11 cellular contexts compared by ENCODE assay signal in genomic region chr18:48139427-48140347, GRCh38.
DNase-seq lines count a peak whose midpoint lies in the region; ATAC-seq and TF ChIP-seq lines count a peak whose summit lies in the region.
"Had no signal": no experiment of that assay in that cellular context is flagged by ENCODE, and none has a peak within 500 bp of the region (broad histone marks: within the 10 kb centered on the region; RNA-seq: fewer than 3 reads in every experiment).

No MANE protein-coding gene starts in this region.

- no peak for DNase-seq in DND-41
- DNase-seq in NCI-H345 treated with DMSO at 0.1 percent for 48 hours (lab: John Stamatoyannopoulos, UW; ENCODE audit: unreplicated experiment) = peak; percentile 96
- DNase-seq in cardiac septum (ENCODE audit: low spot score) = peak; percentile 81
- DNase-seq in retina = peak; percentile 35
- no peak for DNase-seq in activated naive CD4-positive, alpha-beta T cell treated with anti-CD3 and anti-CD28 coated beads, Interleukin-2, amount 10 ng/mL, durations not matched to agents 7 days and 5 days
- DNase-seq in T-helper 17 cell = no peak
- DNase-seq in GF-D8 (lab: John Stamatoyannopoulos, UW) = no peak
- DNase-seq: CD4-positive, alpha-beta memory T cell; effector CD8-positive, alpha-beta T cell had no signal

- H3K36me3 Mint-ChIP-seq in activated naive CD4-positive, alpha-beta T cell treated with anti-CD3 and anti-CD28 coated beads, Interleukin-2, amount 10 ng/mL, durations not matched to agents 7 days and 5 days = no peaks in the 10 kb centered on the region
- H3K36me3 Mint-ChIP-seq in T-helper 17 cell (ENCODE audit: low read depth) = peaks cover 4% of the 10 kb centered on the region
- H3K36me3 Mint-ChIP-seq: CD4-positive, alpha-beta memory T cell had no signal

- no peaks in the 10 kb centered on the region for H3K36me3 ChIP-seq in DND-41 (ENCODE audit: insufficient read depth, low read length)
- H3K36me3 ChIP-seq: HAP-1 had no signal

- H3K4me2 ChIP-seq in DND-41 (ENCODE audit: insufficient read depth, low read length) = no peak overlapping the region

- peaks cover 6% of the 10 kb centered on the region for H3K27me3 ChIP-seq in DND-41 (ENCODE audit: insufficient read depth, low read length, poor library complexity)

- no peak overlapping the region for H3K4me3 Mint-ChIP-seq in activated naive CD4-positive, alpha-beta T cell treated with anti-CD3 and anti-CD28 coated beads, Interleukin-2, amount 10 ng/mL, durations not matched to agents 7 days and 5 days
- H3K4me3 Mint-ChIP-seq in T-helper 17 cell = no peak overlapping the region

- H4K20me1 ChIP-seq in DND-41 (ENCODE audit: insufficient read depth, low read length) = no peaks in the 10 kb centered on the region

- H3K27ac Mint-ChIP-seq in activated naive CD4-positive, alpha-beta T cell treated with anti-CD3 and anti-CD28 coated beads, Interleukin-2, amount 10 ng/mL, durations not matched to agents 7 days and 5 days = no peak overlapping the region
- H3K27ac Mint-ChIP-seq in T-helper 17 cell = no peak overlapping the region

- H3K9me3 Mint-ChIP-seq in activated naive CD4-positive, alpha-beta T cell treated with anti-CD3 and anti-CD28 coated beads, Interleukin-2, amount 10 ng/mL, durations not matched to agents 7 days and 5 days = no peaks in the 10 kb centered on the region
- H3K9me3 Mint-ChIP-seq: CD4-positive, alpha-beta memory T cell had no signal

- H3K4me3 ChIP-seq in DND-41 (ENCODE audit: low read depth in 1 of 2, low read length in 2 of 2) = no peak overlapping the region
- H3K4me3 ChIP-seq: HAP-1 had no signal

- CTCF ChIA-PET in activated naive CD4-positive, alpha-beta T cell treated with anti-CD3 and anti-CD28 coated beads, Interleukin-2, amount 10 ng/mL, durations not matched to agents 7 days and 5 days (lab: Charles Lee) = no interaction called here

- ATAC-seq in DND-41 (ENCODE audit: insufficient read depth, low read depth) (no peak), T-helper 17 cell (no peak), HG03135 (IDR thresholded peaks at IDR 0.05; ENCODE audit: unreplicated experiment) (no peak)

- peaks cover 54% of the 10 kb centered on the region for H3K4me1 ChIP-seq in DND-41 (ENCODE audit: insufficient read depth, low read length)
- H3K4me1 ChIP-seq: HAP-1 had no signal

- H3K9me3 ChIP-seq in DND-41 (ENCODE audit: insufficient read depth, low read length, severe bottlenecking) (no peaks in the 10 kb centered on the region), T-helper 17 cell (ENCODE audit: control insufficient read depth, low read length, poor library complexity, severe bottlenecking) (no peaks in the 10 kb centered on the region)
- H3K9me3 ChIP-seq: HAP-1 had no signal

- intact Hi-C loops in cardiac septum (cut with DNase I) = no loop called here

- H3K9ac ChIP-seq in DND-41 (ENCODE audit: low read depth, low read length) = no peak overlapping the region

- H3K79me2 ChIP-seq in DND-41 (ENCODE audit: insufficient read depth, low read length) = peaks cover 6% of the 10 kb centered on the region; the same call in 1 of the 2 replicates

- H3K4me1 Mint-ChIP-seq in activated naive CD4-positive, alpha-beta T cell treated with anti-CD3 and anti-CD28 coated beads, Interleukin-2, amount 10 ng/mL, durations not matched to agents 7 days and 5 days = peaks cover 10% of the 10 kb centered on the region
- peaks cover 23% of the 10 kb centered on the region for H3K4me1 Mint-ChIP-seq in T-helper 17 cell

- peaks cover 76% of the 10 kb centered on the region for H3K27me3 Mint-ChIP-seq in activated naive CD4-positive, alpha-beta T cell treated with anti-CD3 and anti-CD28 coated beads, Interleukin-2, amount 10 ng/mL, durations not matched to agents 7 days and 5 days
- peaks cover 63% of the 10 kb centered on the region for H3K27me3 Mint-ChIP-seq in T-helper 17 cell

- H2AFZ ChIP-seq in DND-41 (ENCODE audit: low read depth, low read length) = no peak overlapping the region

- peak overlapping the region; percentile 93; the same call in 1 of the 2 replicates for H3K27ac ChIP-seq in DND-41 (ENCODE audit: low read length)

- no peak for TF ChIP-seq CTCF in DND-41 (IDR thresholded peaks at IDR 0.05; ENCODE audit: borderline replicate concordance, extremely low read depth, low read length, poor library complexity, severe bottlenecking)

Comparison
In these comparisons a context has a peak if more than half of its experiments do, and no peak if none do; other contexts are left out.
1. DNase-seq: peak in NCI-H345 treated with DMSO at 0.1 percent for 48 hours (single experiment), cardiac septum (single experiment) and retina (single experiment); none in DND-41 (single experiment), activated naive CD4-positive, alpha-beta T cell treated with anti-CD3 and anti-CD28 coated beads, Interleukin-2, amount 10 ng/mL, durations not matched to agents 7 days and 5 days (single experiment), T-helper 17 cell (0 of 3) and GF-D8 (single experiment).